In the genomic region with DNA sequence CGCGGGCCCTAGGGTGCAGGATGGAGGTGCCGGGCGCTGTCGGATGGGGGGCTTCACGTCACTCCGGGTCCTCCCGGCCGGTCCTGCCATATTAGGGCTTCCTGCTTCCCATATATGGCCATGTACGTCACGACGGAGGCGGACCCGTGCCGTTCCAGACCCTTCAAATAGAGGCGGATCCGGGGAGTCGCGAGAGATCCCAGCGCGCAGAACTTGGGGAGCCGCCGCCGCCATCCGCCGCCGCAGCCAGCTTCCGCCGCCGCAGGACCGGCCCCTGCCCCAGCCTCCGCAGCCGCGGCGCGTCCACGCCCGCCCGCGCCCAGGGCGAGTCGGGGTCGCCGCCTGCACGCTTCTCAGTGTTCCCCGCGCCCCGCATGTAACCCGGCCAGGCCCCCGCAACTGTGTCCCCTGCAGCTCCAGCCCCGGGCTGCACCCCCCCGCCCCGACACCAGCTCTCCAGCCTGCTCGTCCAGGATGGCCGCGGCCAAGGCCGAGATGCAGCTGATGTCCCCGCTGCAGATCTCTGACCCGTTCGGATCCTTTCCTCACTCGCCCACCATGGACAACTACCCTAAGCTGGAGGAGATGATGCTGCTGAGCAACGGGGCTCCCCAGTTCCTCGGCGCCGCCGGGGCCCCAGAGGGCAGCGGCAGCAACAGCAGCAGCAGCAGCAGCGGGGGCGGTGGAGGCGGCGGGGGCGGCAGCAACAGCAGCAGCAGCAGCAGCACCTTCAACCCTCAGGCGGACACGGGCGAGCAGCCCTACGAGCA, we compare ENCODE assay signal across 1 cellular context.
TF ChIP-seq lines count a peak whose summit lies in the region.

EGR1 (plus strand) TSS at position 192 of the 770 bp plus-strand sequence; CDS start at position 475, 283 bp downstream.

TF ChIP-seq in K562, 482 proteins besides CTCF, POLR2A, EP300 and RAD21 (continued from another document and continues in another):
- TF ChIP-seq, protein P1, sequence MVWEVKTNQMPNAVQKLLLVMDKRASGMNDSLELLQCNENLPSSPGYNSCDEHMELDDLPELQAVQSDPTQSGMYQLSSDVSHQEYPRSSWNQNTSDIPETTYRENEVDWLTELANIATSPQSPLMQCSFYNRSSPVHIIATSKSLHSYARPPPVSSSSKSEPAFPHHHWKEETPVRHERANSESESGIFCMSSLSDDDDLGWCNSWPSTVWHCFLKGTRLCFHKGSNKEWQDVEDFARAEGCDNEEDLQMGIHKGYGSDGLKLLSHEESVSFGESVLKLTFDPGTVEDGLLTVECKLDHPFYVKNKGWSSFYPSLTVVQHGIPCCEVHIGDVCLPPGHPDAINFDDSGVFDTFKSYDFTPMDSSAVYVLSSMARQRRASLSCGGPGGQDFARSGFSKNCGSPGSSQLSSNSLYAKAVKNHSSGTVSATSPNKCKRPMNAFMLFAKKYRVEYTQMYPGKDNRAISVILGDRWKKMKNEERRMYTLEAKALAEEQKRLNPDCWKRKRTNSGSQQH (CRISPR knock-in tag; IDR thresholded peaks at IDR 0.05), result 0 out of 2 replicates have a peak, but pooled peaks have one; percentile 52
- TF ChIP-seq CBX1 (IDR thresholded peaks at IDR 0.05; ENCODE audit: low read depth) (peak; percentile 98), FOXP1 (CRISPR knock-in tag; IDR thresholded peaks at IDR 0.05) (peak; percentile 60; the same call in 1 of the 2 replicates), GTF2A2 (tag; IDR thresholded peaks at IDR 0.05) (peak; percentile 92), GABPA (tag; conservative IDR thresholded peaks at IDR 0.05; ENCODE audit: low read depth) (no peak; the same call in 1 of the 2 replicates), SUPT5H (IDR thresholded peaks at IDR 0.05) (peak; percentile 98), SRSF7 (optimal IDR thresholded peaks at IDR 0.05; ENCODE audit: low read depth, low read length) (no peak), RUNX1 (IDR thresholded peaks at IDR 0.05; ENCODE audit: low read depth) (peak; percentile 24; the same call in 1 of the 2 replicates), CREM (IDR thresholded peaks at IDR 0.05; ENCODE audit: low read depth) (peak; percentile 94), MCM3 (IDR thresholded peaks at IDR 0.05) (no peak), TEAD2 (tag; IDR thresholded peaks at IDR 0.05) (no peak), GATAD2B (IDR thresholded peaks at IDR 0.05; ENCODE audit: borderline replicate concordance) (peak; percentile 93), MEIS2 (IDR thresholded peaks at IDR 0.05; ENCODE audit: partially characterized antibody) (peak; percentile 8), HNRNPUL1 (IDR thresholded peaks at IDR 0.05; ENCODE audit: low read length) (no peak; the same call in 1 of the 2 replicates), SMARCE1 (IDR thresholded peaks at IDR 0.05) (no peak), FOXO4 (CRISPR knock-in tag; IDR thresholded peaks at IDR 0.05) (no peak), ZNF239 (CRISPR knock-in tag; IDR thresholded peaks at IDR 0.05) (no peak), JUND (IDR thresholded peaks at IDR 0.05; ENCODE audit: borderline replicate concordance, low read depth, low read length) (no peak), JUND (tag; IDR thresholded peaks at IDR 0.05; ENCODE audit: borderline replicate concordance, low read depth, low read length) (no peak; the same call in 2 of the 3 replicates), GABPB2 (CRISPR knock-in tag; conservative IDR thresholded peaks at IDR 0.05) (no peak), E2F1 (CRISPR knock-in tag; IDR thresholded peaks at IDR 0.05) (no peak), ILF3 (IDR thresholded peaks at IDR 0.05; ENCODE audit: borderline replicate concordance) (no peak), PURB (CRISPR knock-in tag; IDR thresholded peaks at IDR 0.05; ENCODE audit: low read depth) (no peak), ZFP30 (CRISPR knock-in tag; IDR thresholded peaks at IDR 0.05; ENCODE audit: borderline replicate concordance) (no peak), ZBTB34 (CRISPR knock-in tag; IDR thresholded peaks at IDR 0.05) (no peak), ZNF384 (IDR thresholded peaks at IDR 0.05; ENCODE audit: low read depth, low read length) (no peak), RNF2 (IDR thresholded peaks at IDR 0.05) (peak; percentile 83), MAFG (tag; conservative IDR thresholded peaks at IDR 0.05) (no peak), TSC22D4 (tag; IDR thresholded peaks at IDR 0.05) (no peak), FOXA1 (IDR thresholded peaks at IDR 0.05; ENCODE audit: borderline replicate concordance) (no peak), NCOR1 (IDR thresholded peaks at IDR 0.05) (0 out of 2 replicates have a peak, but pooled peaks have one; percentile 37), SRSF9 (IDR thresholded peaks at IDR 0.05; ENCODE audit: borderline replicate concordance, low read depth, low read length) (no peak), HMG20B (CRISPR knock-in tag; IDR thresholded peaks at IDR 0.05) (no peak), ZC3H4 (CRISPR knock-in tag; IDR thresholded peaks at IDR 0.05; ENCODE audit: borderline replicate concordance) (peak; percentile 100), NFXL1 (CRISPR knock-in tag; IDR thresholded peaks at IDR 0.05) (no peak), SRSF3 (IDR thresholded peaks at IDR 0.05; ENCODE audit: insufficient read depth, low read length) (no peak; the same call in none of the 2 replicates), ZNF717 (CRISPR knock-in tag; IDR thresholded peaks at IDR 0.05) (0 out of 2 replicates have a peak, but pooled peaks have one; percentile 43), KAT2B (IDR thresholded peaks at IDR 0.05; ENCODE audit: low read depth, low read length) (no peak)
- TF ChIP-seq, protein P2, sequence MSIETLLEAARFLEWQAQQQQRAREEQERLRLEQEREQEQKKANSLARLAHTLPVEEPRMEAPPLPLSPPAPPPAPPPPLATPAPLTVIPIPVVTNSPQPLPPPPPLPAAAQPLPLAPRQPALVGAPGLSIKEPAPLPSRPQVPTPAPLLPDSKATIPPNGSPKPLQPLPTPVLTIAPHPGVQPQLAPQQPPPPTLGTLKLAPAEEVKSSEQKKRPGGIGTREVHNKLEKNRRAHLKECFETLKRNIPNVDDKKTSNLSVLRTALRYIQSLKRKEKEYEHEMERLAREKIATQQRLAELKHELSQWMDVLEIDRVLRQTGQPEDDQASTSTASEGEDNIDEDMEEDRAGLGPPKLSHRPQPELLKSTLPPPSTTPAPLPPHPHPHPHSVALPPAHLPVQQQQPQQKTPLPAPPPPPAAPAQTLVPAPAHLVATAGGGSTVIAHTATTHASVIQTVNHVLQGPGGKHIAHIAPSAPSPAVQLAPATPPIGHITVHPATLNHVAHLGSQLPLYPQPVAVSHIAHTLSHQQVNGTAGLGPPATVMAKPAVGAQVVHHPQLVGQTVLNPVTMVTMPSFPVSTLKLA (conservative IDR thresholded peaks at IDR 0.05), result no peak
- TF ChIP-seq, protein P3, sequence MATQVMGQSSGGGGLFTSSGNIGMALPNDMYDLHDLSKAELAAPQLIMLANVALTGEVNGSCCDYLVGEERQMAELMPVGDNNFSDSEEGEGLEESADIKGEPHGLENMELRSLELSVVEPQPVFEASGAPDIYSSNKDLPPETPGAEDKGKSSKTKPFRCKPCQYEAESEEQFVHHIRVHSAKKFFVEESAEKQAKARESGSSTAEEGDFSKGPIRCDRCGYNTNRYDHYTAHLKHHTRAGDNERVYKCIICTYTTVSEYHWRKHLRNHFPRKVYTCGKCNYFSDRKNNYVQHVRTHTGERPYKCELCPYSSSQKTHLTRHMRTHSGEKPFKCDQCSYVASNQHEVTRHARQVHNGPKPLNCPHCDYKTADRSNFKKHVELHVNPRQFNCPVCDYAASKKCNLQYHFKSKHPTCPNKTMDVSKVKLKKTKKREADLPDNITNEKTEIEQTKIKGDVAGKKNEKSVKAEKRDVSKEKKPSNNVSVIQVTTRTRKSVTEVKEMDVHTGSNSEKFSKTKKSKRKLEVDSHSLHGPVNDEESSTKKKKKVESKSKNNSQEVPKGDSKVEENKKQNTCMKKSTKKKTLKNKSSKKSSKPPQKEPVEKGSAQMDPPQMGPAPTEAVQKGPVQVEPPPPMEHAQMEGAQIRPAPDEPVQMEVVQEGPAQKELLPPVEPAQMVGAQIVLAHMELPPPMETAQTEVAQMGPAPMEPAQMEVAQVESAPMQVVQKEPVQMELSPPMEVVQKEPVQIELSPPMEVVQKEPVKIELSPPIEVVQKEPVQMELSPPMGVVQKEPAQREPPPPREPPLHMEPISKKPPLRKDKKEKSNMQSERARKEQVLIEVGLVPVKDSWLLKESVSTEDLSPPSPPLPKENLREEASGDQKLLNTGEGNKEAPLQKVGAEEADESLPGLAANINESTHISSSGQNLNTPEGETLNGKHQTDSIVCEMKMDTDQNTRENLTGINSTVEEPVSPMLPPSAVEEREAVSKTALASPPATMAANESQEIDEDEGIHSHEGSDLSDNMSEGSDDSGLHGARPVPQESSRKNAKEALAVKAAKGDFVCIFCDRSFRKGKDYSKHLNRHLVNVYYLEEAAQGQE (CRISPR knock-in tag; IDR thresholded peaks at IDR 0.05; ENCODE audit: low read depth), result peak; percentile 16; the same call in 1 of the 2 replicates
- TF ChIP-seq, protein P4, sequence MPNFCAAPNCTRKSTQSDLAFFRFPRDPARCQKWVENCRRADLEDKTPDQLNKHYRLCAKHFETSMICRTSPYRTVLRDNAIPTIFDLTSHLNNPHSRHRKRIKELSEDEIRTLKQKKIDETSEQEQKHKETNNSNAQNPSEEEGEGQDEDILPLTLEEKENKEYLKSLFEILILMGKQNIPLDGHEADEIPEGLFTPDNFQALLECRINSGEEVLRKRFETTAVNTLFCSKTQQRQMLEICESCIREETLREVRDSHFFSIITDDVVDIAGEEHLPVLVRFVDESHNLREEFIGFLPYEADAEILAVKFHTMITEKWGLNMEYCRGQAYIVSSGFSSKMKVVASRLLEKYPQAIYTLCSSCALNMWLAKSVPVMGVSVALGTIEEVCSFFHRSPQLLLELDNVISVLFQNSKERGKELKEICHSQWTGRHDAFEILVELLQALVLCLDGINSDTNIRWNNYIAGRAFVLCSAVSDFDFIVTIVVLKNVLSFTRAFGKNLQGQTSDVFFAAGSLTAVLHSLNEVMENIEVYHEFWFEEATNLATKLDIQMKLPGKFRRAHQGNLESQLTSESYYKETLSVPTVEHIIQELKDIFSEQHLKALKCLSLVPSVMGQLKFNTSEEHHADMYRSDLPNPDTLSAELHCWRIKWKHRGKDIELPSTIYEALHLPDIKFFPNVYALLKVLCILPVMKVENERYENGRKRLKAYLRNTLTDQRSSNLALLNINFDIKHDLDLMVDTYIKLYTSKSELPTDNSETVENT (CRISPR knock-in tag; IDR thresholded peaks at IDR 0.05), result peak; percentile 72; the same call in 1 of the 2 replicates
- TF ChIP-seq, protein P5, sequence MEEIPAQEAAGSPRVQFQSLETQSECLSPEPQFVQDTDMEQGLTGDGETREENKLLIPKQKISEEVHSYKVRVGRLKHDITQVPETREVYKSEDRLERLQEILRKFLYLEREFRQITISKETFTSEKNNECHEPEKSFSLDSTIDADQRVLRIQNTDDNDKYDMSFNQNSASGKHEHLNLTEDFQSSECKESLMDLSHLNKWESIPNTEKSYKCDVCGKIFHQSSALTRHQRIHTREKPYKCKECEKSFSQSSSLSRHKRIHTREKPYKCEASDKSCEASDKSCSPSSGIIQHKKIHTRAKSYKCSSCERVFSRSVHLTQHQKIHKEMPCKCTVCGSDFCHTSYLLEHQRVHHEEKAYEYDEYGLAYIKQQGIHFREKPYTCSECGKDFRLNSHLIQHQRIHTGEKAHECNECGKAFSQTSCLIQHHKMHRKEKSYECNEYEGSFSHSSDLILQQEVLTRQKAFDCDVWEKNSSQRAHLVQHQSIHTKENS (CRISPR knock-in tag; IDR thresholded peaks at IDR 0.05), result no peak
- TF ChIP-seq, protein P6, sequence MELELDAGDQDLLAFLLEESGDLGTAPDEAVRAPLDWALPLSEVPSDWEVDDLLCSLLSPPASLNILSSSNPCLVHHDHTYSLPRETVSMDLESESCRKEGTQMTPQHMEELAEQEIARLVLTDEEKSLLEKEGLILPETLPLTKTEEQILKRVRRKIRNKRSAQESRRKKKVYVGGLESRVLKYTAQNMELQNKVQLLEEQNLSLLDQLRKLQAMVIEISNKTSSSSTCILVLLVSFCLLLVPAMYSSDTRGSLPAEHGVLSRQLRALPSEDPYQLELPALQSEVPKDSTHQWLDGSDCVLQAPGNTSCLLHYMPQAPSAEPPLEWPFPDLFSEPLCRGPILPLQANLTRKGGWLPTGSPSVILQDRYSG (tag; conservative IDR thresholded peaks at IDR 0.05; ENCODE audit: low read depth), result no peak
- TF ChIP-seq, protein P7, sequence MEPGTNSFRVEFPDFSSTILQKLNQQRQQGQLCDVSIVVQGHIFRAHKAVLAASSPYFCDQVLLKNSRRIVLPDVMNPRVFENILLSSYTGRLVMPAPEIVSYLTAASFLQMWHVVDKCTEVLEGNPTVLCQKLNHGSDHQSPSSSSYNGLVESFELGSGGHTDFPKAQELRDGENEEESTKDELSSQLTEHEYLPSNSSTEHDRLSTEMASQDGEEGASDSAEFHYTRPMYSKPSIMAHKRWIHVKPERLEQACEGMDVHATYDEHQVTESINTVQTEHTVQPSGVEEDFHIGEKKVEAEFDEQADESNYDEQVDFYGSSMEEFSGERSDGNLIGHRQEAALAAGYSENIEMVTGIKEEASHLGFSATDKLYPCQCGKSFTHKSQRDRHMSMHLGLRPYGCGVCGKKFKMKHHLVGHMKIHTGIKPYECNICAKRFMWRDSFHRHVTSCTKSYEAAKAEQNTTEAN (CRISPR knock-in tag; IDR thresholded peaks at IDR 0.05), result no peak
